Comparison of ENCODE assay signal across 9 cellular contexts in genomic region chr4:173370130-173370476, GRCh38. TPM values are rescaled to one million over a fixed set of nuclear protein-coding genes. Genes with fewer than 3 reads are reported as not detected.
DNase-seq lines count a peak whose midpoint lies in the region; FAIRE-seq and TF ChIP-seq lines count a peak whose summit lies in the region.
"Had no signal": no experiment of that assay in that cellular context is flagged by ENCODE, and none has a peak within 500 bp of the region (broad histone marks: within the 10 kb centered on the region; RNA-seq: fewer than 3 reads in every experiment).

No MANE protein-coding gene starts in this region.

- no peak for TF ChIP-seq POLR2A in esophagus squamous epithelium (IDR thresholded peaks at IDR 0.05)

- TF ChIP-seq CTCF in esophagus squamous epithelium (IDR thresholded peaks at IDR 0.05) (no peak), osteocyte (IDR thresholded peaks at IDR 0.05) (no peak)

- peaks cover 3 to 67% (median 17%) of the 10 kb centered on the region in 3 donors for H3K4me1 ChIP-seq in esophagus squamous epithelium

- H3K9me3 ChIP-seq in esophagus squamous epithelium: no peaks in the 10 kb centered on the region

- H3K36me3 Mint-ChIP-seq in osteocyte (ENCODE audit: unreplicated experiment): no peaks in the 10 kb centered on the region

- intact Hi-C loops in esophagus squamous epithelium (cut with DNase I): no loop called here

- peak overlapping the region; percentile 76 to 89 (median 85) for H3K4me3 ChIP-seq in esophagus squamous epithelium

- H3K27ac Mint-ChIP-seq in osteocyte (ENCODE audit: unreplicated experiment): peak overlapping the region; percentile 97

- no peaks in the 10 kb centered on the region for H3K27me3 Mint-ChIP-seq in osteocyte (ENCODE audit: unreplicated experiment)

- DNase-seq in NCI-H146 (lab: John Stamatoyannopoulos, UW) (peak; percentile 38), NCI-H146 treated with DMSO at 0.1 percent for 48 hours (lab: John Stamatoyannopoulos, UW; ENCODE audit: unreplicated experiment) (no peak), HK-2 (ENCODE audit: unreplicated experiment) (peak; percentile 73), esophagus squamous epithelium (lab: John Stamatoyannopoulos, UW) (peak; percentile 62), osteocyte (ENCODE audit: extremely low spot score, unreplicated experiment) (no peak), urothelium cell line (ENCODE audit: low spot score) (peak; percentile 10), NCI-H774 (lab: John Stamatoyannopoulos, UW) (no peak)
- peak; percentile 21 to 34 for DNase-seq in activated CD8-positive, alpha-beta memory T cell treated with anti-CD3 and anti-CD28 coated beads for 4 hours (ENCODE audit: low read depth in 2 of 2)

- H3K4me3 Mint-ChIP-seq in osteocyte (ENCODE audit: unreplicated experiment): peak overlapping the region; percentile 100

- no peak for FAIRE-seq in urothelium cell line (lab: Jason Lieb, UNC)

- no peaks in the 10 kb centered on the region for H3K9me3 Mint-ChIP-seq in osteocyte (ENCODE audit: unreplicated experiment)

- peak overlapping the region; percentile 84 to 97 (median 96) for H3K27ac ChIP-seq in esophagus squamous epithelium

- WGBS in esophagus squamous epithelium, 2 donors: 0% methylated on average over 10 to 11 of the region's 14 CpGs

- no peaks in the 10 kb centered on the region for H3K27me3 ChIP-seq in esophagus squamous epithelium

- H3K36me3 ChIP-seq in esophagus squamous epithelium: no peaks in the 10 kb centered on the region

- H3K4me1 Mint-ChIP-seq in osteocyte (ENCODE audit: unreplicated experiment): peaks cover 20% of the 10 kb centered on the region

RNA-seq across cellular contexts. Expression of gene SAP30, which starts 0.7 kb away (rescaled TPM):
- total RNA-seq in esophagus squamous epithelium: 10 to 100 TPM; 10.3 to 18.5 (median 13.2) TPM
- 21.8 and 22.8 TPM in 2 replicates for total RNA-seq in osteocyte

RNA-seq across cellular contexts. Expression of gene SCRG1, which starts 28.8 kb away (rescaled TPM):
- total RNA-seq in esophagus squamous epithelium (under 1 TPM in 1 of 4 donors, not detected in 3; 0.08 TPM), osteocyte (2.2 and 2.6 TPM in 2 replicates)
- total RNA-seq: lung microvascular endothelial cell had no signal

RNA-seq across cellular contexts. Expression of gene HMGB2, which starts 35.9 kb away (rescaled TPM):
- 10 to 100 TPM; 27.3 to 83.6 (median 65.3) TPM for total RNA-seq in esophagus squamous epithelium
- 51.7 and 56.3 TPM in 2 replicates for total RNA-seq in osteocyte

Comparison
In these comparisons a context has a peak if more than half of its experiments do, and no peak if none do; other contexts are left out.
1. DNase-seq: peak in NCI-H146 (single experiment), HK-2 (single experiment), activated CD8-positive, alpha-beta memory T cell treated with anti-CD3 and anti-CD28 coated beads for 4 hours (2 of 2), esophagus squamous epithelium (single experiment) and urothelium cell line (single experiment); none in NCI-H146 treated with DMSO at 0.1 percent for 48 hours (single experiment), osteocyte (single experiment) and NCI-H774 (single experiment).